Comparison of ENCODE assay signal across 11 cellular contexts in the genomic region with DNA sequence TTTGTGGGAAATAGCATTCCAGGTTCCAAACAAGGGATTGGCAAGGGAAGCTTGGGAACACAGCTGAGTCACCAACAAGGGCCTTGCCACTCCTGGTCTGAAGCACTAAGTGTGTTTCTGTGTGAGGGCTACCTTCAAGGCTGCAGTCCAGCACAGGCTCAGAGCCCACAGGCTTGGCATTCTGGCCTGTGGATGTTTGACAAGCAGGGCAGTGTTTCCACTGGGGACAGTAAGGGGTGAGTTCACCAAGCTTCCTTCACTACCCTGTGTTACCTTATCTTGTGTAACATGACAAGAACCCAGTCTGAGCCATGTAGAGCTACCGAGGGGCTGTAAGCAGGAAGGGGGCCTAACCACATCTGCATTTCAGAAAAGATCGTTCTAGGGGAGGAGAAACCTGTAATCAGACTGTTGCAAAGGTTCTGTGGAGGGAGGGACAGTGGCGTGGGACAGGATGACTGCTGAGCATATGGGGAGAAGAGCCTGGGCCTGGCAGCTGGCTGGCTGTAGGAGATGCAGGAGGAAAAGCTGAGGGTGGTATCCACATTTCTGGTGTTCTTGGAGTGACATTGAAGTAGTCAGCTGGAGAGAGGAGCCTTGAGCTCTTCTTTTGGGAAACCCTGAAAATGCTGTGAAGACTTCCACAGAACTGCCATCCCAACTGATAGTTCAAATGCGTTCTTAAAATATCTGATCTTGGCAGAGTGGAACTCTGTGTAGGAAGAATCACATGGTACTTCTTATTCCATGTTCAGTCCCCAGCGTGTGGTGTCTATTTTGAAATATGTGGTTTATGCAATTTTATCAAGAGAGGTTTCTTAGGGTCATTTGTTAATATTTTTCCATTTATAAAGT.
A peak's percentile ranks its signal among the peaks of the same experiment; 100 is the strongest.
DNase-seq lines count a peak whose midpoint lies in the region; ATAC-seq and TF ChIP-seq lines count a peak whose summit lies in the region.
"Had no signal": no experiment of that assay in that cellular context is flagged by ENCODE, and none has a peak within 500 bp of the region (broad histone marks: within the 10 kb centered on the region; RNA-seq: fewer than 3 reads in every experiment).

No MANE protein-coding gene starts in this region.

- H3K27ac ChIP-seq in DND-41 (ENCODE audit: low read length) = no peak overlapping the region
- peak overlapping the region; percentile 38 to 52 for H3K27ac ChIP-seq in ovary
- H3K27ac ChIP-seq in SJCRH30 = no peak overlapping the region
- H3K27ac ChIP-seq: KMS-11 had no signal

- peaks cover 46% of the 10 kb centered on the region for H3K4me1 Mint-ChIP-seq in nephron progenitor cell
- H3K4me1 Mint-ChIP-seq: CD4-positive, CD25-positive, alpha-beta regulatory T cell had no signal

- H3K4me1 ChIP-seq in DND-41 (ENCODE audit: insufficient read depth, low read length) (no peaks in the 10 kb centered on the region), ovary (ENCODE audit: insufficient read depth) (peaks cover 23% of the 10 kb centered on the region), SJCRH30 (no peaks in the 10 kb centered on the region; the same call in 1 of the 2 replicates)

- no peak for TF ChIP-seq EP300 in ovary (IDR thresholded peaks at IDR 0.05)

- peaks cover 11% of the 10 kb centered on the region for H3K36me3 Mint-ChIP-seq in nephron progenitor cell (ENCODE audit: low read depth)
- H3K36me3 Mint-ChIP-seq: CD4-positive, CD25-positive, alpha-beta regulatory T cell had no signal

- ATAC-seq in DND-41 (ENCODE audit: insufficient read depth, low read depth) = peak; percentile 81

- peaks cover 5% of the 10 kb centered on the region for H3K27me3 Mint-ChIP-seq in nephron progenitor cell (ENCODE audit: low read depth, poor library complexity)

- no peak for TF ChIP-seq POLR2A in ovary (IDR thresholded peaks at IDR 0.05)

- DNase-seq in DND-41 (peak; percentile 39), UCSD-AML1 (lab: John Stamatoyannopoulos, UW; ENCODE audit: unreplicated experiment) (peak; percentile 44), foreskin fibroblast (peak; percentile 49 to 76), ovary (no peak), SJCRH30 (no peak), COLO829 (ENCODE audit: low spot score) (no peak), nephron progenitor cell (no peak)
- DNase-seq in stimulated activated CD4-positive, alpha-beta T cell treated with anti-CD3 and anti-CD28 coated beads, Interleukin-4, amount 100 ng/mL, for 4 hours = no peak
- DNase-seq: CD4-positive, CD25-positive, alpha-beta regulatory T cell had no signal

- peaks cover 20% of the 10 kb centered on the region; the same call in 1 of the 2 replicates for H3K79me2 ChIP-seq in DND-41 (ENCODE audit: insufficient read depth, low read length)

- no peak overlapping the region for H3K4me3 Mint-ChIP-seq in nephron progenitor cell
- H3K4me3 Mint-ChIP-seq: CD4-positive, CD25-positive, alpha-beta regulatory T cell; T-helper 2 cell treated with Interferon-gamma antibody and Interleukin-4, amounts not matched to agents 5 μg/mL and 100 μg/mL, for 36 hours had no signal

- H3K27me3 ChIP-seq in DND-41 (ENCODE audit: insufficient read depth, low read length, poor library complexity) (no peaks in the 10 kb centered on the region), ovary (no peaks in the 10 kb centered on the region), SJCRH30 (no peaks in the 10 kb centered on the region)

- no peak overlapping the region for H3K27ac Mint-ChIP-seq in nephron progenitor cell
- H3K27ac Mint-ChIP-seq: T-helper 2 cell treated with Interferon-gamma antibody and Interleukin-4, amounts not matched to agents 5 μg/mL and 100 μg/mL, for 36 hours had no signal

- TF ChIP-seq CTCF in DND-41 (IDR thresholded peaks at IDR 0.05; ENCODE audit: borderline replicate concordance, extremely low read depth, low read length, poor library complexity, severe bottlenecking) = no peak
- no peak for TF ChIP-seq CTCF in foreskin fibroblast (IDR thresholded peaks at IDR 0.05; ENCODE audit: low read depth, low read length)
- TF ChIP-seq CTCF in ovary (IDR thresholded peaks at IDR 0.05) = no peak
- no peak for TF ChIP-seq CTCF in nephron progenitor cell (IDR thresholded peaks at IDR 0.05)

- no peak overlapping the region for H3K4me2 ChIP-seq in DND-41 (ENCODE audit: insufficient read depth, low read length)
- H3K4me2 ChIP-seq: KMS-11 had no signal

- H3K36me3 ChIP-seq in DND-41 (ENCODE audit: insufficient read depth, low read length) (no peaks in the 10 kb centered on the region), ovary (no peaks in the 10 kb centered on the region), SJCRH30 (no peaks in the 10 kb centered on the region)

- no peak overlapping the region for H3K9ac ChIP-seq in DND-41 (ENCODE audit: low read depth, low read length)
- H3K9ac ChIP-seq: KMS-11 had no signal

- H4K20me1 ChIP-seq in DND-41 (ENCODE audit: insufficient read depth, low read length) = peaks cover 26% of the 10 kb centered on the region; the same call in 1 of the 2 replicates

- H3K9me3 ChIP-seq in DND-41 (ENCODE audit: insufficient read depth, low read length, severe bottlenecking) = no peaks in the 10 kb centered on the region
- no peaks in the 10 kb centered on the region for H3K9me3 ChIP-seq in ovary
- H3K9me3 ChIP-seq in SJCRH30 (replicated peaks) = no peaks in the 10 kb centered on the region

- no peak overlapping the region for H2AFZ ChIP-seq in DND-41 (ENCODE audit: low read depth, low read length)

- WGBS in ovary, 3 donors = 54 to 59% (median 57%) methylated on average over 5 of the region's 5 CpGs

- H3K9me3 Mint-ChIP-seq in nephron progenitor cell = no peaks in the 10 kb centered on the region
- H3K9me3 Mint-ChIP-seq: CD4-positive, CD25-positive, alpha-beta regulatory T cell; T-helper 2 cell treated with Interferon-gamma antibody and Interleukin-4, amounts not matched to agents 5 μg/mL and 100 μg/mL, for 36 hours had no signal

- H3K4me3 ChIP-seq in DND-41 (ENCODE audit: low read depth in 1 of 2, low read length in 2 of 2) (no peak overlapping the region), foreskin fibroblast (ENCODE audit: low read depth in 1 of 2, low read length in 2 of 2) (no peak overlapping the region), ovary (no peak overlapping the region), SJCRH30 (no peak overlapping the region)

- intact Hi-C loops in ovary (cut with DNase I) = no loop called here

Comparison
In these comparisons a context has a peak if more than half of its experiments do, and no peak if none do; other contexts are left out.
1. DNase-seq: peak in DND-41 (single experiment), UCSD-AML1 (single experiment) and foreskin fibroblast (2 of 2); none in ovary (0 of 5), SJCRH30 (0 of 2), COLO829 (single experiment), nephron progenitor cell (single experiment) and stimulated activated CD4-positive, alpha-beta T cell treated with anti-CD3 and anti-CD28 coated beads, Interleukin-4, amount 100 ng/mL, for 4 hours (0 of 2).
2. H3K27ac ChIP-seq: peak in ovary (2 of 2); none in DND-41 (single experiment) and SJCRH30 (single experiment).